In genomic region chr2:239158641-239159475, GRCh38 we compare ENCODE assay signal across 11 cellular contexts.
DNase-seq lines count a peak whose midpoint lies in the region; ATAC-seq and TF ChIP-seq lines count a peak whose summit lies in the region.
"Had no signal": no experiment of that assay in that cellular context is flagged by ENCODE, and none has a peak within 500 bp of the region (broad histone marks: within the 10 kb centered on the region; RNA-seq: fewer than 3 reads in every experiment).

No MANE protein-coding gene starts in this region.

- intact Hi-C loops in tibial artery (cut with DNase I; ENCODE audit: low total_unique reads), result no loop called here

- ATAC-seq in left lobe of liver, result no peak
- ATAC-seq: activated naive CD4-positive, alpha-beta T cell treated with anti-CD3 and anti-CD28 coated beads, Interleukin-2, amount 50 U/mL, for 72 hours had no signal

- H3K27me3 ChIP-seq in tibial artery, result no peaks in the 10 kb centered on the region
- H3K27me3 ChIP-seq: esophagus squamous epithelium had no signal

- H3K36me3 ChIP-seq in tibial artery, result peaks cover 28 to 65% (median 55%) of the 10 kb centered on the region in 3 donors

- peaks cover 0 to 6% (median 0%) of the 10 kb centered on the region in 4 donors for H3K4me1 ChIP-seq in tibial artery

- no peaks in the 10 kb centered on the region for H3K9me3 ChIP-seq in tibial artery
- H3K9me3 ChIP-seq: esophagus squamous epithelium had no signal

- TF ChIP-seq CTCF in VCaP (conservative IDR thresholded peaks at IDR 0.05) (no peak), tibial artery (IDR thresholded peaks at IDR 0.05) (no peak)

- no peak overlapping the region for H3K4me3 ChIP-seq in tibial artery
- H3K4me3 ChIP-seq: esophagus squamous epithelium had no signal

- peak; percentile 55 for DNase-seq in activated effector memory CD4-positive, alpha-beta T cell treated with anti-CD3 and anti-CD28 coated beads, Interleukin-2, amount 50 U/mL, for 16 hours
- DNase-seq in activated effector memory CD4-positive, alpha-beta T cell treated with Interleukin-2 at 50 U/mL for 16 hours, result no peak
- DNase-seq in left lobe of liver (ENCODE audit: low spot score) (peak; percentile 45), tibial artery (peak; percentile 11 to 59), GM19240 (ENCODE audit: insufficient read length, low spot score) (no peak), epidermal melanocyte (ENCODE audit: insufficient read length, low spot score) (no peak), hypothalamus (lab: John Stamatoyannopoulos, UW) (no peak)
- DNase-seq: esophagus squamous epithelium, hippocampal formation had no signal

- peak overlapping the region; percentile 65 for H3K27ac ChIP-seq in VCaP
- H3K27ac ChIP-seq in tibial artery, result no peak overlapping the region
- H3K27ac ChIP-seq: esophagus squamous epithelium had no signal

Comparison
In these comparisons a context has a peak if more than half of its experiments do, and no peak if none do; other contexts are left out.
1. DNase-seq: peak in activated effector memory CD4-positive, alpha-beta T cell treated with anti-CD3 and anti-CD28 coated beads, Interleukin-2, amount 50 U/mL, for 16 hours (single experiment), left lobe of liver (single experiment) and tibial artery (2 of 2); none in activated effector memory CD4-positive, alpha-beta T cell treated with Interleukin-2 at 50 U/mL for 16 hours (single experiment), GM19240 (single experiment), epidermal melanocyte (single experiment) and hypothalamus (0 of 51).